Comparison of ENCODE assay signal across 20 cellular contexts in genomic region chr1:39149509-39149908, GRCh38.
"Had no signal": no experiment of that assay in that cellular context is flagged by ENCODE, and none has a peak within 500 bp of the region (broad histone marks: within the 10 kb centered on the region; RNA-seq: fewer than 3 reads in every experiment).

No MANE protein-coding gene starts in this region.

- H3K9me3 Mint-ChIP-seq: activated CD4-positive, alpha-beta T cell treated with anti-CD3 and anti-CD28 coated beads, Interleukin-2, amount 10 ng/mL, durations not matched to agents 24 days and 14 days; activated CD8-positive, alpha-beta T cell treated with anti-CD3 and anti-CD28 coated beads for 36 hours; activated naive CD4-positive, alpha-beta T cell treated with anti-CD3 and anti-CD28 coated beads, Interleukin-2, amount 10 ng/mL, durations not matched to agents 7 days and 5 days; activated T-cell treated with anti-CD3 and anti-CD28 coated beads, Interleukin-2, amount 50 U/mL, for 24 hours; activated T-helper 2 cell treated with anti-CD3 and anti-CD28 coated beads, Interferon-gamma antibody, Interleukin-2, Interleukin-4, amounts not matched to agents 10 μg/mL and 5 μg/mL and 100 μg/mL, durations not matched to agents 14 hours and 24 hours and 36 hours; central memory CD8-positive, alpha-beta T cell; stimulated activated naive CD8-positive, alpha-beta T cell treated with anti-CD3 and anti-CD28 coated beads, Interleukin-15, amount 100 ng/mL, for 72 hours; type B pancreatic cell had no signal

- H3K27ac ChIP-seq: ascending aorta, colonic mucosa, prostate gland, right lobe of liver, suprapubic skin had no signal

- H3K4me1 ChIP-seq: colonic mucosa had no signal

- H3K27me3 ChIP-seq: ascending aorta, colonic mucosa, right lobe of liver, suprapubic skin had no signal

- H3K4me3 Mint-ChIP-seq: activated CD4-positive, alpha-beta T cell treated with anti-CD3 and anti-CD28 coated beads, Interleukin-2, amount 10 ng/mL, durations not matched to agents 24 days and 14 days; activated CD8-positive, alpha-beta T cell treated with anti-CD3 and anti-CD28 coated beads for 36 hours; activated naive CD4-positive, alpha-beta T cell treated with anti-CD3 and anti-CD28 coated beads, Interleukin-2, amount 10 ng/mL, durations not matched to agents 7 days and 5 days; activated T-cell treated with anti-CD3 and anti-CD28 coated beads, Interleukin-2, amount 50 U/mL, for 24 hours; central memory CD8-positive, alpha-beta T cell; stimulated activated naive CD8-positive, alpha-beta T cell treated with anti-CD3 and anti-CD28 coated beads, Interleukin-15, amount 100 ng/mL, for 72 hours; type B pancreatic cell had no signal

- H3K4me3 ChIP-seq: ascending aorta, colonic mucosa, prostate gland, right lobe of liver, smooth muscle cell, suprapubic skin had no signal

- H3K36me3 Mint-ChIP-seq: activated naive CD4-positive, alpha-beta T cell treated with anti-CD3 and anti-CD28 coated beads, Interleukin-2, amount 10 ng/mL, durations not matched to agents 7 days and 5 days had no signal

- H3K27me3 Mint-ChIP-seq: type B pancreatic cell had no signal

- H3K27ac Mint-ChIP-seq: activated CD4-positive, alpha-beta T cell treated with anti-CD3 and anti-CD28 coated beads, Interleukin-2, amount 10 ng/mL, durations not matched to agents 24 days and 14 days; activated CD8-positive, alpha-beta T cell treated with anti-CD3 and anti-CD28 coated beads for 36 hours; activated naive CD4-positive, alpha-beta T cell treated with anti-CD3 and anti-CD28 coated beads, Interleukin-2, amount 10 ng/mL, durations not matched to agents 7 days and 5 days; activated T-cell treated with anti-CD3 and anti-CD28 coated beads, Interleukin-2, amount 50 U/mL, for 24 hours; activated T-helper 2 cell treated with anti-CD3 and anti-CD28 coated beads, Interferon-gamma antibody, Interleukin-2, Interleukin-4, amounts not matched to agents 10 μg/mL and 5 μg/mL and 100 μg/mL, durations not matched to agents 14 hours and 24 hours and 36 hours; stimulated activated naive CD8-positive, alpha-beta T cell treated with anti-CD3 and anti-CD28 coated beads, Interleukin-15, amount 100 ng/mL, for 72 hours; type B pancreatic cell had no signal

- DNase-seq: activated CD4-positive, alpha-beta T cell treated with anti-CD3 and anti-CD28 coated beads, Interleukin-2, amount 10 ng/mL, durations not matched to agents 24 days and 14 days; activated CD8-positive, alpha-beta T cell treated with anti-CD3 and anti-CD28 coated beads for 36 hours; activated naive CD4-positive, alpha-beta T cell treated with anti-CD3 and anti-CD28 coated beads, Interleukin-2, amount 10 ng/mL, durations not matched to agents 7 days and 5 days; activated T-cell treated with anti-CD3 and anti-CD28 coated beads, Interleukin-2, amount 50 U/mL, for 24 hours; colonic mucosa; erythroblast; mammary epithelial cell; midbrain; right lobe of liver; stimulated activated CD4-positive, alpha-beta T cell treated with anti-CD3 and anti-CD28 coated beads, Interleukin-4, amount 100 ng/mL, for 1 hour; stimulated activated naive CD8-positive, alpha-beta T cell treated with anti-CD3 and anti-CD28 coated beads, Interleukin-15, amount 100 ng/mL, for 72 hours; T1000 had no signal

- ATAC-seq: activated CD8-positive, alpha-beta T cell treated with anti-CD3 and anti-CD28 coated beads for 36 hours; left lobe of liver; right lobe of liver; stimulated activated naive CD8-positive, alpha-beta T cell treated with anti-CD3 and anti-CD28 coated beads, Interleukin-15, amount 100 ng/mL, for 72 hours had no signal

- H3K36me3 ChIP-seq: ascending aorta, colonic mucosa, prostate gland, right lobe of liver, suprapubic skin had no signal

- H3K9me3 ChIP-seq: ascending aorta, colonic mucosa, prostate gland, right lobe of liver, suprapubic skin had no signal

- H3K4me1 Mint-ChIP-seq: activated CD4-positive, alpha-beta T cell treated with anti-CD3 and anti-CD28 coated beads, Interleukin-2, amount 10 ng/mL, durations not matched to agents 24 days and 14 days; activated naive CD4-positive, alpha-beta T cell treated with anti-CD3 and anti-CD28 coated beads, Interleukin-2, amount 10 ng/mL, durations not matched to agents 7 days and 5 days; central memory CD8-positive, alpha-beta T cell had no signal
